In the genomic region with DNA sequence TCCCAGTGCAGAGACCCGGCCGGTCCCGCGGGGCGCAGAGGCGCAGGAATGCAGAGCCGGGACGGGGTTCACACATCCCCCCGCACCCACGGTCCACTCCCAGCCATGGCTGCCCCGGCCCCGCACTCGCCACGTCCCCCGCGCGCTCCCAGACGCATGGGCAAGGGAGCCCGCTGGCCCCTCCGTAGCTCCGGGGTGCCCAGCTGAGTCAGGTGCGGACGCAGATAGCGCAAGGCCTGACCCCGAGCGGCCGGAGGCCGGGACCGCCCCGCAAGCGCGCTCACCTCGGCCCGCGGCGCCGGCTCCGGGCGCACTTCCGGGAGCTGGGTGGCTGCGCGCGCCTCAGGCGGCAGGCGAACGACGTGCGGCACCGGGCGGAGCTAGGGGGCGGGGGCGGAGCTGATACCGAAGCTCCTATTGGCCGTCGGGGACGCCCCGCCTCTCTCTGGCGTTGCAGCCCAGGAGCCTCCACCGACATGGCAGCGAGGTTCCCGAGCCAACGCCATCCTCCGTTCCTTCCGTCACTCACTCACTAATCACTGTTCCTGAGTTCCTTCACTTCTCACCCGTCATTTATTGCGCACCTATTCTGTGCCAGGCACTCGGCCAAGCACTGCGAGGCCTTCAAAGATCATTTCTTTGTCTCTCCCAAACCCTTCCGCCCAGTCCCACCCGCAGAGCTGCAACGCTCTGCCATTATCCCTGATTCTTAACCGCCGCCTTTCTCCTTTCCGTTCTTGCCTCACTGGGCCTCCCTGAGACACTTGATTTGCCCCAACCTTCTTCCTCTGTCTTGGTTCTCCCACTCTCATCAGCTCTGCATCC, we compare ENCODE assay signal across 8 cellular contexts. TPM values are rescaled to one million over a fixed set of nuclear protein-coding genes. Genes with fewer than 3 reads are reported as not detected.
DNase-seq lines count a peak whose midpoint lies in the region; ATAC-seq and TF ChIP-seq lines count a peak whose summit lies in the region.

A gene with protein sequence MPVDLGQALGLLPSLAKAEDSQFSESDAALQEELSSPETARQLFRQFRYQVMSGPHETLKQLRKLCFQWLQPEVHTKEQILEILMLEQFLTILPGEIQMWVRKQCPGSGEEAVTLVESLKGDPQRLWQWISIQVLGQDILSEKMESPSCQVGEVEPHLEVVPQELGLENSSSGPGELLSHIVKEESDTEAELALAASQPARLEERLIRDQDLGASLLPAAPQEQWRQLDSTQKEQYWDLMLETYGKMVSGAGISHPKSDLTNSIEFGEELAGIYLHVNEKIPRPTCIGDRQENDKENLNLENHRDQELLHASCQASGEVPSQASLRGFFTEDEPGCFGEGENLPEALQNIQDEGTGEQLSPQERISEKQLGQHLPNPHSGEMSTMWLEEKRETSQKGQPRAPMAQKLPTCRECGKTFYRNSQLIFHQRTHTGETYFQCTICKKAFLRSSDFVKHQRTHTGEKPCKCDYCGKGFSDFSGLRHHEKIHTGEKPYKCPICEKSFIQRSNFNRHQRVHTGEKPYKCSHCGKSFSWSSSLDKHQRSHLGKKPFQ (minus strand): TSS at position 329 of the 825 bp plus-strand sequence. CDS start 4,646 bp downstream, outside the sequence.

- peak within 1 kb of the TSS; percentile 71 for H3K4me3 ChIP-seq in Caco-2 (ENCODE audit: low read depth, low read length)

- TF ChIP-seq CTCF in Caco-2 (IDR thresholded peaks at IDR 0.05; ENCODE audit: insufficient read depth in 1 of 2, low read depth in 1 of 2, low read length in 1 of 2, severe bottlenecking in 1 of 2, unreplicated experiment in 1 of 2) = no peak

- no peaks in the 10 kb centered on the region for H3K27me3 Mint-ChIP-seq in Caco-2 (ENCODE audit: insufficient read depth, unreplicated experiment)

- peaks cover 6% of the 10 kb centered on the region for H3K4me1 Mint-ChIP-seq in Caco-2 (ENCODE audit: low read depth, unreplicated experiment)

- intact Hi-C loops in Caco-2 (cut with micrococcal nuclease; ENCODE audit: unreplicated experiment) = loop anchor here (1.0 kb wide), 1 partner anchor 23 kb away; a partner anchor contains a TSS

- no peaks in the 10 kb centered on the region for H3K27me3 ChIP-seq in Caco-2 (replicated peaks; ENCODE audit: control insufficient read depth, insufficient read depth, low read length)

- no peaks in the 10 kb centered on the region for H3K4me1 ChIP-seq in Caco-2

- DNase-seq in Caco-2 (peak; percentile 87 to 91), HT1080 (ENCODE audit: low read depth) (peak; percentile 92), NOMO-1 treated with dmso at 0.1 percent for 144 hours (lab: John Stamatoyannopoulos, UW; ENCODE audit: unreplicated experiment) (peak; percentile 93), midbrain (lab: John Stamatoyannopoulos, UW) (peak; percentile 96)
- DNase-seq in activated CD8-positive, alpha-beta memory T cell treated with anti-CD3 and anti-CD28 coated beads, Interleukin-2, amount 50 U/mL, for 1 hour (ENCODE audit: extremely low read depth) = peak; percentile 83
- peak; percentile 95 to 96 for DNase-seq in stimulated activated CD8-positive, alpha-beta memory T cell treated with anti-CD3 and anti-CD28 coated beads, Interleukin-15, amount 100 ng/mL, for 48 hours (ENCODE audit: low read depth in 2 of 2)

- H3K36me3 Mint-ChIP-seq in Caco-2 (ENCODE audit: insufficient read depth, unreplicated experiment) = no peaks in the 10 kb centered on the region

- ATAC-seq in GM21367 (IDR thresholded peaks at IDR 0.05; ENCODE audit: unreplicated experiment) = peak; percentile 95

- no peaks in the 10 kb centered on the region for H3K9me3 Mint-ChIP-seq in Caco-2 (ENCODE audit: unreplicated experiment)

- POLR2A ChIA-PET in Caco-2 (lab: Charles Lee) = interaction anchor here (0.6 to 1.5 kb wide), 8 partner anchors 11 to 1021 kb away, joined by 3 to 35 read pairs (median 4); a partner anchor contains a TSS

- no peaks in the 10 kb centered on the region for H3K9me3 ChIP-seq in Caco-2

- peak within 1 kb of the TSS; percentile 90 for H3K4me3 Mint-ChIP-seq in Caco-2 (ENCODE audit: unreplicated experiment)

- in situ Hi-C loops in endometrial microvascular endothelial cells (cut with HindIII; ENCODE audit: inconsistent ontology term, low pct_unique_long_range_greater_than_20kb, low sequenced_read_pairs) = no loop called here

- H3K36me3 ChIP-seq in Caco-2 (ENCODE audit: control insufficient read depth, insufficient read depth, low read length) = no peaks in the 10 kb centered on the region

- TSS peak; percentile 78 for BruUV-seq in Caco-2 (replicated peaks; lab: Mats Ljungman, UMichigan)

- CTCF ChIA-PET in Caco-2 (lab: Charles Lee) = interaction anchor here (1.5 kb wide), 1 partner anchor 11 kb away, joined by 6 read pairs; no protein-coding TSS in a partner anchor

- H3K27ac Mint-ChIP-seq in Caco-2 (ENCODE audit: unreplicated experiment) = peak within 1 kb of the TSS; percentile 96

RNA-seq across cellular contexts. Expression of the gene that starts here (rescaled TPM):
- total RNA-seq in Caco-2 (2022) (4.3 and 4.4 TPM in 2 replicates), endometrial microvascular endothelial cells (ENCODE audit: inconsistent ontology term) (10.1 TPM)
- 4.3 and 5.7 TPM in 2 replicates for total RNA-seq in HT1080 (2014; rRNA removed; shearing (Covaris generic))
- 5.1 and 5.4 TPM in 2 replicates for polyA plus RNA-seq in HT1080 (2015; cell fraction: cytosol; rRNA removed)
- 14.7 TPM in 2 replicates for polyA plus RNA-seq in HT1080 (2015; cell fraction: nucleus; rRNA removed)

Comparison
In these comparisons a context has a peak if more than half of its experiments do, and no peak if none do; other contexts are left out.
1. Peak in every context shown above with its lines: DNase-seq, ATAC-seq and H3K4me3 ChIP-seq.